19 cellular contexts compared by ENCODE assay signal in genomic region chr22:49885881-49886280, GRCh38. TPM values are rescaled to one million over a fixed set of nuclear protein-coding genes. Genes with fewer than 3 reads are reported as not detected.
DNase-seq lines count a peak whose midpoint lies in the region; FAIRE-seq lines count a peak whose summit lies in the region.
"Had no signal": no experiment of that assay in that cellular context is flagged by ENCODE, and none has a peak within 500 bp of the region (broad histone marks: within the 10 kb centered on the region; RNA-seq: fewer than 3 reads in every experiment).

No MANE protein-coding gene starts in this region.

- DNase-seq in activated effector memory CD4-positive, alpha-beta T cell treated with anti-CD3 and anti-CD28 coated beads, Interleukin-2, amount 50 U/mL, for 16 hours, result peak; percentile 46
- no peak for DNase-seq in activated effector memory CD4-positive, alpha-beta T cell treated with Interleukin-2 at 50 U/mL for 16 hours
- DNase-seq in mesenteric fat pad (ENCODE audit: low spot score) (peak; percentile 68), trophoblast cell (no peak), urothelium cell line (ENCODE audit: low spot score) (no peak), A172 (ENCODE audit: low spot score) (no peak), RKO (ENCODE audit: low spot score) (no peak)
- DNase-seq: 8988T; C1 segment of cervical spinal cord; Calu3; CD4-positive, alpha-beta memory T cell; COR-L47; DMS53; DMS79 treated with DMSO at 0.1 percent for 48 hours; GF-D8; H9 had no signal

- no peak overlapping the region for H3K4me2 ChIP-seq in trophoblast cell (ENCODE audit: low read length)
- H3K4me2 ChIP-seq: GM23338 had no signal

- no peak overlapping the region for H2AK5ac ChIP-seq in trophoblast cell (ENCODE audit: low read length)

- no peak overlapping the region for H2BK12ac ChIP-seq in trophoblast cell (ENCODE audit: low read length)

- H4K12ac ChIP-seq in trophoblast cell (ENCODE audit: low read depth, low read length), result no peak overlapping the region

- no peak overlapping the region for H2BK5ac ChIP-seq in trophoblast cell (ENCODE audit: low read depth, low read length, poor library complexity)

- H3K79me1 ChIP-seq in trophoblast cell (ENCODE audit: low read length), result no peaks in the 10 kb centered on the region

- no peak overlapping the region for H3K9ac ChIP-seq in trophoblast cell (ENCODE audit: low read length)

- WGBS in trophoblast cell (ENCODE audit: extremely low coverage, insufficient coverage, insufficient read length), result no CpG with 5 or more reads among the region's 35 CpGs

- no peak overlapping the region for H4K91ac ChIP-seq in trophoblast cell (ENCODE audit: low read depth, low read length)

- peaks cover 2% of the 10 kb centered on the region for H3K79me2 ChIP-seq in trophoblast cell (ENCODE audit: control insufficient read depth, insufficient read depth, low read length, poor library complexity)

- H3K14ac ChIP-seq in trophoblast cell (ENCODE audit: low read length), result no peak overlapping the region

- H2AFZ ChIP-seq in trophoblast cell (ENCODE audit: insufficient read depth, low read length, poor library complexity), result no peak overlapping the region
- H2AFZ ChIP-seq: GM23338 had no signal

- no peak overlapping the region for H3K4ac ChIP-seq in trophoblast cell (ENCODE audit: low read depth, low read length)

- no peak overlapping the region for H4K8ac ChIP-seq in trophoblast cell (ENCODE audit: low read depth, low read length)

- peaks cover 48 to 59% of the 10 kb centered on the region in 2 experiments for H3K36me3 ChIP-seq in trophoblast cell (ENCODE audit: control insufficient read depth in 1 of 2, insufficient read depth in 2 of 2, low read length in 2 of 2)

- FAIRE-seq in urothelium cell line (lab: Jason Lieb, UNC), result peak; percentile 44
- FAIRE-seq: GM12891, GM18507 had no signal

- H3K27me3 ChIP-seq in trophoblast cell (ENCODE audit: insufficient read depth, low read length), result no peaks in the 10 kb centered on the region

- H3K9me3 ChIP-seq in trophoblast cell (ENCODE audit: insufficient read depth, low read depth, low read length), result peaks cover 13% of the 10 kb centered on the region

- H3K4me1 ChIP-seq in trophoblast cell (ENCODE audit: control insufficient read depth in 1 of 2, insufficient read depth in 2 of 2, low read length in 2 of 2), result no peaks in the 10 kb centered on the region

- H3K18ac ChIP-seq in trophoblast cell (ENCODE audit: low read length), result peak overlapping the region; percentile 21

- H3K27ac ChIP-seq in trophoblast cell (ENCODE audit: low read depth, low read length), result no peak overlapping the region

- H3K4me3 ChIP-seq in trophoblast cell (ENCODE audit: low read depth, low read length), result no peak overlapping the region
- H3K4me3 ChIP-seq: GM23338 had no signal

- no peak overlapping the region for H2BK120ac ChIP-seq in trophoblast cell (ENCODE audit: insufficient read depth, low read length, poor library complexity)

- no peak overlapping the region for H3K23ac ChIP-seq in trophoblast cell (ENCODE audit: low read length)

RNA-seq across cellular contexts. Expression of gene ZBED4, which starts 32.2 kb away (rescaled TPM):
- 10.4 TPM for total RNA-seq in mesenteric fat pad
- 16.0 and 16.8 TPM in 2 replicates for polyA plus RNA-seq in trophoblast cell (2013)
- total RNA-seq in A172 (2014; rRNA removed; shearing (Covaris generic)), result 7.8 and 8.1 TPM in 2 replicates

RNA-seq across cellular contexts. Expression of gene ALG12, which starts 32.4 kb away (rescaled TPM):
- total RNA-seq in mesenteric fat pad, result 12.5 TPM
- polyA plus RNA-seq in trophoblast cell (2013), result 22.3 and 22.8 TPM in 2 replicates
- total RNA-seq in A172 (2014; rRNA removed; shearing (Covaris generic)), result 8.8 and 10.4 TPM in 2 replicates

RNA-seq across cellular contexts. Expression of gene CRELD2, which starts 32.6 kb away (rescaled TPM):
- 36.5 TPM for total RNA-seq in mesenteric fat pad
- polyA plus RNA-seq in trophoblast cell (2013), result 42.2 and 46.8 TPM in 2 replicates
- 41.9 and 48.3 TPM in 2 replicates for total RNA-seq in A172 (2014; rRNA removed; shearing (Covaris generic))

RNA-seq across cellular contexts. Expression of gene BRD1, which starts 58.2 kb away (rescaled TPM):
- 25.0 TPM for total RNA-seq in mesenteric fat pad
- 18.7 and 19.7 TPM in 2 replicates for polyA plus RNA-seq in trophoblast cell (2013)
- 8.0 and 11.1 TPM in 2 replicates for total RNA-seq in A172 (2014; rRNA removed; shearing (Covaris generic))

Comparison
In these comparisons a context has a peak if more than half of its experiments do, and no peak if none do; other contexts are left out.
1. DNase-seq: peak in activated effector memory CD4-positive, alpha-beta T cell treated with anti-CD3 and anti-CD28 coated beads, Interleukin-2, amount 50 U/mL, for 16 hours (single experiment) and mesenteric fat pad (single experiment); none in activated effector memory CD4-positive, alpha-beta T cell treated with Interleukin-2 at 50 U/mL for 16 hours (single experiment), trophoblast cell (0 of 2), urothelium cell line (single experiment), A172 (single experiment) and RKO (single experiment).